In the genomic region with DNA sequence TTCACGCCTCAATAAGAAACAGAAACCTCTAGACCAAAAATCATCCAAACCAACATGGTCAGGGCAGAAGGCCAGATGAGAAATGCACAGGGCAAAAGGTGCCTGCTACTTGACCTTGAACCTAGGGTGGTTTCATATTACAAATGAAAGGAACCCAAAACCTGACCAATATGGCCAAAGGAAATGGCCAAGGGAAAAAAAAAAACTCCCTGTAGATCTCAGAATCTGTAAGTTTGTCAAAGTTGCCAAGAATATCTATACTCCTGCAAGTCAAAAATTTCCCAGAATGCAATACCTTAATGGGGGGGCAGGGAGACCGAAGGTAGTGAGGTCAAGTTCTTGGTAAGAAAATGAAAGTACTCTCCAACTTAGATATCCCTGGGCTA, we compare ENCODE assay signal across 24 cellular contexts.
"Had no signal": no experiment of that assay in that cellular context is flagged by ENCODE, and none has a peak within 500 bp of the region (broad histone marks: within the 10 kb centered on the region; RNA-seq: fewer than 3 reads in every experiment).

No MANE protein-coding gene starts in this region.

- ATAC-seq: activated CD8-positive, alpha-beta T cell treated with anti-CD3 and anti-CD28 coated beads for 36 hours; activated naive CD8-positive, alpha-beta T cell treated with anti-CD3 and anti-CD28 coated beads, Interleukin-2, amount 50 U/mL, for 24 hours; activated T-cell treated with anti-CD3 and anti-CD28 coated beads, Interleukin-2, amount 50 U/mL, for 4 hours; activated T-helper 17 cell treated with anti-CD3 and anti-CD28 coated beads, Interleukin-2, amount 50 U/mL, for 72 hours; esophagus mucosa; left cardiac atrium; right lobe of liver; stimulated activated naive CD8-positive, alpha-beta T cell treated with anti-CD3 and anti-CD28 coated beads, Interleukin-15, Interleukin-2, amounts not matched to agents 100 U/mL and 50 U/mL, for 24 hours; WTC11 had no signal

- DNase-seq: activated CD4-positive, alpha-beta T cell treated with anti-CD3 and anti-CD28 coated beads for 1 hour; activated CD4-positive, alpha-beta T cell treated with anti-CD3 and anti-CD28 coated beads, Interleukin-2, amount 50 U/mL, for 1 hour; activated CD8-positive, alpha-beta T cell treated with anti-CD3 and anti-CD28 coated beads for 36 hours; activated gamma-delta T cell treated with Interleukin-2 at 50 U/mL for 16 hours; activated naive CD8-positive, alpha-beta T cell treated with anti-CD3 and anti-CD28 coated beads, Interleukin-2, amount 50 U/mL, for 24 hours; activated T-cell treated with anti-CD3 and anti-CD28 coated beads, Interleukin-2, amount 50 U/mL, for 4 hours; amygdala; central memory CD4-positive, alpha-beta T cell; foreskin fibroblast; head of caudate nucleus; hippocampal formation; left cardiac atrium; mammary epithelial cell; right lobe of liver; stimulated activated CD4-positive, alpha-beta T cell treated with anti-CD3 and anti-CD28 coated beads, Interleukin-12 subunit alpha, Interleukin-12 subunit beta, amount 100 ng/mL, for 4 hours; stimulated activated CD4-positive, alpha-beta T cell treated with anti-CD3 and anti-CD28 coated beads, Interleukin-4, amount 100 ng/mL, for 1 hour; stimulated activated naive CD8-positive, alpha-beta T cell treated with anti-CD3 and anti-CD28 coated beads, Interleukin-15, Interleukin-2, amounts not matched to agents 100 U/mL and 50 U/mL, for 24 hours; trophoblast cell had no signal

- H3K9me3 ChIP-seq: breast epithelium, neutrophil, right lobe of liver, thoracic aorta had no signal

- H3K27me3 ChIP-seq: breast epithelium, neutrophil, right lobe of liver had no signal

- H3K4me3 ChIP-seq: breast epithelium, right lobe of liver, thoracic aorta had no signal

- H3K36me3 ChIP-seq: breast epithelium, neutrophil had no signal
